Comparison of ENCODE assay signal across 1 cellular context in the genomic region with DNA sequence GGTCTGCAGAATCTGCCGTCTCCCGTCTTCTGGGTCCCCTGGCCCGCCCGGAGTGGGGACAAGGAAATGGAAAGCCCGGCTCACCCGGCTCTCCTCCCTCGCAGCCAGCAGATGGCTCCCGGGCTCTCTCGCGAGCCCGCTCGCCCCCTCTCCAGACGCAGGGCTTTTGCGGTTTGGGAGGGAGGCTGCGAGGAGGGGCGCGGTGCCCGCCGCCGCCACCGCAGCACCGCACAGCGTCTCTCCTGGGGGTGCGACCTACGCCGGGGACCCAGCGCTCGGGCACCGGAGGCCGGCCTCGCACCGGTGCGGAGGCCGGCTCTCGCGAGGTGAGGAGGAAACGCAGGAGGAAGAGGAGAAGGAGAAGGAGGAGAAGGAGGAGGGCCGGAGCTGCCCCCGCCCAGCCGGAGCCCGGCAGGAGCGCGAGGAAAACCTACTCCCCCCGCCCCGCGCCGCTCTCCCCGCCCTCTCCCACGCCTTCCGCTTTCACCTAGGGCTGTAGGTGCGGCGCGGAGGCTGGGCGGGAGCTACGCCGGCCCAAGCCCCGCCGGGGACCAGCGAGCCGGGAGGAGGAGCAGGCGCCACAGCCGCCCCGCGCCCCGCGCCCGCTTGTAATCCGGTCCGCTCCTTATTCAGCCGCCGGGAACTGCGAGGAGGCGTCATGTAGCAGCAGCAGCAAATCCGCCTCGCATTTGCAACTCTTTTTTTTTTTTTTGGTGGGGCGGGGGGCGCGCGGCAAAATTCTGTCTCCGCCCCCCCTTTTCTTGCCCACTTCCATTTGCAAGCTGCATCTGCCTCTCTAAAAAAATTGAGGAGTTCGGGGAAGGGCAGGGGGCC.
TF ChIP-seq lines count a peak whose summit lies in the region.

TSS of gene CARMIL1 (plus strand) at position 461 of the 834 bp plus-strand sequence. CDS start 422 bp downstream, outside the sequence.

TF ChIP-seq in K562, 482 proteins besides CTCF, POLR2A, EP300 and RAD21 (continued from another document and continues in another):
- TF ChIP-seq, protein P1, sequence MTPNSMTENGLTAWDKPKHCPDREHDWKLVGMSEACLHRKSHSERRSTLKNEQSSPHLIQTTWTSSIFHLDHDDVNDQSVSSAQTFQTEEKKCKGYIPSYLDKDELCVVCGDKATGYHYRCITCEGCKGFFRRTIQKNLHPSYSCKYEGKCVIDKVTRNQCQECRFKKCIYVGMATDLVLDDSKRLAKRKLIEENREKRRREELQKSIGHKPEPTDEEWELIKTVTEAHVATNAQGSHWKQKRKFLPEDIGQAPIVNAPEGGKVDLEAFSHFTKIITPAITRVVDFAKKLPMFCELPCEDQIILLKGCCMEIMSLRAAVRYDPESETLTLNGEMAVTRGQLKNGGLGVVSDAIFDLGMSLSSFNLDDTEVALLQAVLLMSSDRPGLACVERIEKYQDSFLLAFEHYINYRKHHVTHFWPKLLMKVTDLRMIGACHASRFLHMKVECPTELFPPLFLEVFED (CRISPR knock-in tag; conservative IDR thresholded peaks at IDR 0.05), result no peak
- no peak for TF ChIP-seq ZNF77 (CRISPR knock-in tag; IDR thresholded peaks at IDR 0.05)
- no peak for TF ChIP-seq ZBTB49 (CRISPR knock-in tag; IDR thresholded peaks at IDR 0.05; ENCODE audit: borderline replicate concordance)
- TF ChIP-seq, protein P2, sequence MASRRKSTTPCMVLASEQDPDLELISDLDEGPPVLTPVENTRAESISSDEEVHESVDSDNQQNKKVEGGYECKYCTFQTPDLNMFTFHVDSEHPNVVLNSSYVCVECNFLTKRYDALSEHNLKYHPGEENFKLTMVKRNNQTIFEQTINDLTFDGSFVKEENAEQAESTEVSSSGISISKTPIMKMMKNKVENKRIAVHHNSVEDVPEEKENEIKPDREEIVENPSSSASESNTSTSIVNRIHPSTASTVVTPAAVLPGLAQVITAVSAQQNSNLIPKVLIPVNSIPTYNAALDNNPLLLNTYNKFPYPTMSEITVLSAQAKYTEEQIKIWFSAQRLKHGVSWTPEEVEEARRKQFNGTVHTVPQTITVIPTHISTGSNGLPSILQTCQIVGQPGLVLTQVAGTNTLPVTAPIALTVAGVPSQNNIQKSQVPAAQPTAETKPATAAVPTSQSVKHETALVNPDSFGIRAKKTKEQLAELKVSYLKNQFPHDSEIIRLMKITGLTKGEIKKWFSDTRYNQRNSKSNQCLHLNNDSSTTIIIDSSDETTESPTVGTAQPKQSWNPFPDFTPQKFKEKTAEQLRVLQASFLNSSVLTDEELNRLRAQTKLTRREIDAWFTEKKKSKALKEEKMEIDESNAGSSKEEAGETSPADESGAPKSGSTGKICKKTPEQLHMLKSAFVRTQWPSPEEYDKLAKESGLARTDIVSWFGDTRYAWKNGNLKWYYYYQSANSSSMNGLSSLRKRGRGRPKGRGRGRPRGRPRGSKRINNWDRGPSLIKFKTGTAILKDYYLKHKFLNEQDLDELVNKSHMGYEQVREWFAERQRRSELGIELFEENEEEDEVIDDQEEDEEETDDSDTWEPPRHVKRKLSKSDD (conservative IDR thresholded peaks at IDR 0.05; ENCODE audit: low read length), result no peak
- no peak for TF ChIP-seq ETV1 (tag; conservative IDR thresholded peaks at IDR 0.05; ENCODE audit: low read depth)
- no peak for TF ChIP-seq PHTF2 (CRISPR knock-in tag; IDR thresholded peaks at IDR 0.05)
- TF ChIP-seq, protein P3, sequence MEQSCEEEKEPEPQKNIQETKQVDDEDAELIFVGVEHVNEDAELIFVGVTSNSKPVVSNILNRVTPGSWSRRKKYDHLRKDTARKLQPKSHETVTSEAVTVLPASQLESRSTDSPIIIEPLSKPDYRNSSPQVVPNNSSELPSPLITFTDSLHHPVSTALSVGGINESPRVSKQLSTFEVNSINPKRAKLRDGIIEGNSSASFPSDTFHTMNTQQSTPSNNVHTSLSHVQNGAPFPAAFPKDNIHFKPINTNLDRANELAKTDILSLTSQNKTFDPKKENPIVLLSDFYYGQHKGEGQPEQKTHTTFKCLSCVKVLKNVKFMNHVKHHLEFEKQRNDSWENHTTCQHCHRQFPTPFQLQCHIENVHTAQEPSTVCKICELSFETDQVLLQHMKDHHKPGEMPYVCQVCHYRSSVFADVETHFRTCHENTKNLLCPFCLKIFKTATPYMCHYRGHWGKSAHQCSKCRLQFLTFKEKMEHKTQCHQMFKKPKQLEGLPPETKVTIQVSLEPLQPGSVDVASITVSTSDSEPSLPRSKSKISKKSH (CRISPR knock-in tag; IDR thresholded peaks at IDR 0.05), result no peak
- no peak for TF ChIP-seq NR3C1 (CRISPR knock-in tag; IDR thresholded peaks at IDR 0.05)
- TF ChIP-seq GTF2B (IDR thresholded peaks at IDR 0.05; ENCODE audit: extremely low read depth, insufficient read length), result no peak
- no peak for TF ChIP-seq ZSCAN29 (IDR thresholded peaks at IDR 0.05)
- TF ChIP-seq XRCC4 (IDR thresholded peaks at IDR 0.05; ENCODE audit: extremely low read depth, insufficient read depth, insufficient read length), result no peak
- TF ChIP-seq RB1 (IDR thresholded peaks at IDR 0.05; ENCODE audit: low read depth), result peak; percentile 56
- TF ChIP-seq, protein P4, sequence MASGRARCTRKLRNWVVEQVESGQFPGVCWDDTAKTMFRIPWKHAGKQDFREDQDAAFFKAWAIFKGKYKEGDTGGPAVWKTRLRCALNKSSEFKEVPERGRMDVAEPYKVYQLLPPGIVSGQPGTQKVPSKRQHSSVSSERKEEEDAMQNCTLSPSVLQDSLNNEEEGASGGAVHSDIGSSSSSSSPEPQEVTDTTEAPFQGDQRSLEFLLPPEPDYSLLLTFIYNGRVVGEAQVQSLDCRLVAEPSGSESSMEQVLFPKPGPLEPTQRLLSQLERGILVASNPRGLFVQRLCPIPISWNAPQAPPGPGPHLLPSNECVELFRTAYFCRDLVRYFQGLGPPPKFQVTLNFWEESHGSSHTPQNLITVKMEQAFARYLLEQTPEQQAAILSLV (tag; IDR thresholded peaks at IDR 0.05), result no peak
- TF ChIP-seq NCOA4 (IDR thresholded peaks at IDR 0.05; ENCODE audit: partially characterized antibody), result no peak
- TF ChIP-seq ZKSCAN8 (CRISPR knock-in tag; IDR thresholded peaks at IDR 0.05), result no peak
- no peak for TF ChIP-seq ZBTB34 (CRISPR knock-in tag; IDR thresholded peaks at IDR 0.05)
- no peak for TF ChIP-seq ZKSCAN1 (IDR thresholded peaks at IDR 0.05; ENCODE audit: low read depth, low read length)
- TF ChIP-seq RFX1 (IDR thresholded peaks at IDR 0.05), result no peak
- no peak for TF ChIP-seq ZBTB11 (CRISPR knock-in tag; IDR thresholded peaks at IDR 0.05)
- TF ChIP-seq ZKSCAN3 (CRISPR knock-in tag; IDR thresholded peaks at IDR 0.05), result no peak
- TF ChIP-seq HSF4 (CRISPR knock-in tag; IDR thresholded peaks at IDR 0.05; ENCODE audit: borderline replicate concordance), result no peak
- TF ChIP-seq DACH1 (IDR thresholded peaks at IDR 0.05; ENCODE audit: partially characterized antibody), result no peak
- TF ChIP-seq CEBPG (CRISPR knock-in tag; IDR thresholded peaks at IDR 0.05), result no peak
- no peak for TF ChIP-seq CEBPG (tag; conservative IDR thresholded peaks at IDR 0.05 in 1 of 2, IDR thresholded peaks at IDR 0.05 in 1 of 2)
- TF ChIP-seq TBL1XR1 (IDR thresholded peaks at IDR 0.05; ENCODE audit: low read length in 2 of 2), result no peak
- no peak for TF ChIP-seq POLR2AphosphoS2 (IDR thresholded peaks at IDR 0.05; ENCODE audit: low read length)
- no peak for TF ChIP-seq GTF2A2 (tag; IDR thresholded peaks at IDR 0.05)
- no peak for TF ChIP-seq ARID2 (IDR thresholded peaks at IDR 0.05)
- TF ChIP-seq ZNF445 (CRISPR knock-in tag; IDR thresholded peaks at IDR 0.05; ENCODE audit: low read depth), result no peak
- TF ChIP-seq SMARCB1 (IDR thresholded peaks at IDR 0.05; ENCODE audit: insufficient read length, low read depth), result no peak
- TF ChIP-seq NR1H2 (CRISPR knock-in tag; IDR thresholded peaks at IDR 0.05), result no peak
- TF ChIP-seq, protein P5, sequence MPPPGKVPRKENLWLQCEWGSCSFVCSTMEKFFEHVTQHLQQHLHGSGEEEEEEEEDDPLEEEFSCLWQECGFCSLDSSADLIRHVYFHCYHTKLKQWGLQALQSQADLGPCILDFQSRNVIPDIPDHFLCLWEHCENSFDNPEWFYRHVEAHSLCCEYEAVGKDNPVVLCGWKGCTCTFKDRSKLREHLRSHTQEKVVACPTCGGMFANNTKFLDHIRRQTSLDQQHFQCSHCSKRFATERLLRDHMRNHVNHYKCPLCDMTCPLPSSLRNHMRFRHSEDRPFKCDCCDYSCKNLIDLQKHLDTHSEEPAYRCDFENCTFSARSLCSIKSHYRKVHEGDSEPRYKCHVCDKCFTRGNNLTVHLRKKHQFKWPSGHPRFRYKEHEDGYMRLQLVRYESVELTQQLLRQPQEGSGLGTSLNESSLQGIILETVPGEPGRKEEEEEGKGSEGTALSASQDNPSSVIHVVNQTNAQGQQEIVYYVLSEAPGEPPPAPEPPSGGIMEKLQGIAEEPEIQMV (tag; conservative IDR thresholded peaks at IDR 0.05; ENCODE audit: low read depth), result no peak
- no peak for TF ChIP-seq CBFA2T3 (IDR thresholded peaks at IDR 0.05)
- no peak for TF ChIP-seq KLF6 (CRISPR knock-in tag; IDR thresholded peaks at IDR 0.05; ENCODE audit: borderline replicate concordance)
- TF ChIP-seq EGR1 (conservative IDR thresholded peaks at IDR 0.05), result peak; percentile 87
- TF ChIP-seq, protein P6, sequence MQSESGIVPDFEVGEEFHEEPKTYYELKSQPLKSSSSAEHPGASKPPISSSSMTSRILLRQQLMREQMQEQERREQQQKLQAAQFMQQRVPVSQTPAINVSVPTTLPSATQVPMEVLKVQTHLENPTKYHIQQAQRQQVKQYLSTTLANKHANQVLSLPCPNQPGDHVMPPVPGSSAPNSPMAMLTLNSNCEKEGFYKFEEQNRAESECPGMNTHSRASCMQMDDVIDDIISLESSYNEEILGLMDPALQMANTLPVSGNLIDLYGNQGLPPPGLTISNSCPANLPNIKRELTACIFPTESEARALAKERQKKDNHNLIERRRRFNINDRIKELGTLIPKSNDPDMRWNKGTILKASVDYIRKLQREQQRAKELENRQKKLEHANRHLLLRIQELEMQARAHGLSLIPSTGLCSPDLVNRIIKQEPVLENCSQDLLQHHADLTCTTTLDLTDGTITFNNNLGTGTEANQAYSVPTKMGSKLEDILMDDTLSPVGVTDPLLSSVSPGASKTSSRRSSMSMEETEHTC (IDR thresholded peaks at IDR 0.05), result no peak
- no peak for TF ChIP-seq THRAP3 (IDR thresholded peaks at IDR 0.05; ENCODE audit: borderline replicate concordance)
- no peak for TF ChIP-seq HNRNPK (IDR thresholded peaks at IDR 0.05; ENCODE audit: low read depth, low read length, poor library complexity, severe bottlenecking)
- no peak for TF ChIP-seq ZFPM2 (CRISPR knock-in tag; IDR thresholded peaks at IDR 0.05)
